ENCODE assay signal across 9 cellular contexts in genomic region chr16:17471745-17472075, GRCh38. TPM values are rescaled to one million over a fixed set of nuclear protein-coding genes. Genes with fewer than 3 reads are reported as not detected.
DNase-seq lines count a peak whose midpoint lies in the region; ATAC-seq and TF ChIP-seq lines count a peak whose summit lies in the region.
"Had no signal": no experiment of that assay in that cellular context is flagged by ENCODE, and none has a peak within 500 bp of the region (broad histone marks: within the 10 kb centered on the region; RNA-seq: fewer than 3 reads in every experiment).

No MANE protein-coding gene starts in this region.

- intact Hi-C loops in left colon (cut with DNase I, micrococcal nuclease) = loop anchor here in 1 of 2 donors (10.0 kb wide), 1 partner anchor 103 kb away; no protein-coding TSS in a partner anchor

- H3K4me3 ChIP-seq in osteoblast (ENCODE audit: insufficient read depth, low read length) = peak overlapping the region; percentile 55
- H3K4me3 ChIP-seq: mucosa of descending colon had no signal

- H3K4me2 ChIP-seq in osteoblast (ENCODE audit: insufficient read depth, low read length) = peak overlapping the region; percentile 92

- no peaks in the 10 kb centered on the region for H3K36me3 Mint-ChIP-seq in HFFc6 (ENCODE audit: low read depth)
- H3K36me3 Mint-ChIP-seq in effector memory CD8-positive, alpha-beta T cell (ENCODE audit: insufficient read depth) = peaks cover 17% of the 10 kb centered on the region

- H3K27ac ChIP-seq in osteoblast (ENCODE audit: low read depth, low read length) = peak overlapping the region; percentile 94

- peaks cover 28% of the 10 kb centered on the region for H3K79me2 ChIP-seq in osteoblast (ENCODE audit: insufficient read depth, low read length)

- H3K9me3 ChIP-seq in osteoblast (ENCODE audit: low read depth, low read length) = no peaks in the 10 kb centered on the region
- H3K9me3 ChIP-seq: mucosa of descending colon had no signal

- peak overlapping the region; percentile 76 for H2AFZ ChIP-seq in osteoblast (ENCODE audit: low read length)

- no peaks in the 10 kb centered on the region for H3K27me3 ChIP-seq in osteoblast (ENCODE audit: insufficient read depth, low read length)

- peak overlapping the region; percentile 95 for H3K27ac Mint-ChIP-seq in HFFc6
- H3K27ac Mint-ChIP-seq in effector memory CD8-positive, alpha-beta T cell = peak overlapping the region; percentile 83 to 90

- H4K20me1 ChIP-seq in osteoblast (ENCODE audit: insufficient read depth, low read length) = peaks cover 25% of the 10 kb centered on the region

- peaks cover 3% of the 10 kb centered on the region for H3K27me3 Mint-ChIP-seq in HFFc6 (ENCODE audit: insufficient read depth)
- peaks cover under 1 to 3% of the 10 kb centered on the region in 2 donors for H3K27me3 Mint-ChIP-seq in effector memory CD8-positive, alpha-beta T cell

- no peaks in the 10 kb centered on the region for H3K36me3 ChIP-seq in osteoblast (ENCODE audit: insufficient read depth, low read length)

- no peak for ATAC-seq in effector memory CD8-positive, alpha-beta T cell (replicated peaks)
- ATAC-seq in left colon = no peak
- ATAC-seq in HG03460 (IDR thresholded peaks at IDR 0.05; ENCODE audit: unreplicated experiment) = no peak

- peak; percentile 72 for DNase-seq in AG20443 (ENCODE audit: low spot score)
- DNase-seq in HFFc6 = peak; percentile 60
- no peak for DNase-seq in effector memory CD8-positive, alpha-beta T cell
- DNase-seq in osteoblast (ENCODE audit: insufficient read length, low spot score, missing footprints) = peak; percentile 92
- no peak for DNase-seq in left colon
- DNase-seq in stimulated activated CD4-positive, alpha-beta T cell treated with anti-CD3 and anti-CD28 coated beads, Interleukin-4, amount 100 ng/mL, for 1 hour = no peak
- no peak for DNase-seq in NCI-H446 (lab: John Stamatoyannopoulos, UW)

- H3K9me3 Mint-ChIP-seq in HFFc6 = no peaks in the 10 kb centered on the region
- no peaks in the 10 kb centered on the region for H3K9me3 Mint-ChIP-seq in effector memory CD8-positive, alpha-beta T cell

- peaks cover 60% of the 10 kb centered on the region for H3K4me1 Mint-ChIP-seq in HFFc6 (ENCODE audit: low read depth)
- H3K4me1 Mint-ChIP-seq in effector memory CD8-positive, alpha-beta T cell (ENCODE audit: low read depth in 2 of 2) = peaks cover 44 to 46% of the 10 kb centered on the region in 2 donors

- no peak for TF ChIP-seq CTCF in HFFc6 (IDR thresholded peaks at IDR 0.05)
- TF ChIP-seq CTCF in osteoblast (IDR thresholded peaks at IDR 0.05; ENCODE audit: extremely low read depth, low read depth, low read length) = no peak

- H3K4me1 ChIP-seq in osteoblast (ENCODE audit: insufficient read depth, low read length) = peaks cover 36% of the 10 kb centered on the region

- H3K4me3 Mint-ChIP-seq in HFFc6 = peak overlapping the region; percentile 87
- H3K4me3 Mint-ChIP-seq in effector memory CD8-positive, alpha-beta T cell = peak overlapping the region; percentile 73 to 87

RNA-seq across cellular contexts. Expression of gene XYLT1, which starts 0.9 kb away (rescaled TPM):
- 10 to 100 TPM; 22.0 to 51.1 (median 27.5) TPM for total RNA-seq in HFFc6 (2021; fragmentation: NEBNext Ultra II Directional; extraction: Animal tissue kit (Norgen Biotek cat#: 25700))
- total RNA-seq in osteoblast = 43.4 and 46.6 TPM in 2 replicates
- total RNA-seq in left colon = 10 to 100 TPM; 24.2 to 28.6 TPM

Comparison
In these comparisons a context has a peak if more than half of its experiments do, and no peak if none do; other contexts are left out.
1. DNase-seq: peak in AG20443 (single experiment), HFFc6 (single experiment) and osteoblast (single experiment); none in effector memory CD8-positive, alpha-beta T cell (0 of 3), left colon (0 of 2), stimulated activated CD4-positive, alpha-beta T cell treated with anti-CD3 and anti-CD28 coated beads, Interleukin-4, amount 100 ng/mL, for 1 hour (single experiment) and NCI-H446 (0 of 2).